In the genomic region with DNA sequence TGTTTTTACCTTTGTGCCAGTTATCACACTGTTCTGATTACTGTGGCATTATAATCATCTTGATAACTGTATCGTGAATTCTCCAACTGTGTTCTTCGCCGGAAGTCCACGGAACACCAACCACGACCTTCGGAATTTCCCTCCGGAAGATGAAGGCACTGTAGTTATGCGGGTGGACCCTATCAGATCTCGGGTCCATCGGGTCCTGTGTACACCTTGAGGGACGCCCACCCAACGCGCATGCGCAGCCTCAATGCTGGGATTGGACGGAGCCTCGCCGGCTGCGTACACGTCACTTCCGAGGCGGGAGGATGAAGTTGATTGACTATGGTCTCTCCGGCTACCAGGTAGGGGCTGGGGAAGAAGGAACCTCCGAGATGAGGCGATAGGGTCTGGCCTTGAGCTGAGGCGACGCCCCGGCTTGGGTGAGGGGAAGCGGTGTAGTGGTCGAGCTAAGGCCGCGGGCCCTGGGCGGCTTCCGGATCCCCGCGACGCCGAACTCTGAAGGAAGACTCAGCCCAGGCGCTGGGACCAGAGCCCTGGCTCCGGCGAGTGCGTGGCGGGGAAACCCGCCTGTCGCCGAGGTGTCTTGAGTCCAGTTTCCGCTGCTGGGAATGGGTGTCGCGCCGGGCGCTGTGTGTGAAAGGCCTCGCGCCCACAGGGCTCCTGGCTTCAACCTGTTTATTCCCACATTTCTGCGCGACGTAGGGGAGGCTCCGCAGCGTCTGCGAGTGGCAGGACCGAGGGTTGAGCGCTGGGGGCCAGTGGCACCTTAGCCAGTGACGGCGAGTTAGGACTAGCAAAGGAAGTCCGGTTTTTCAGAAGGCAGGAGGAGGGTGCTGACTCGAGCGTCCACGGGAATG, we compare ENCODE assay signal across 8 cellular contexts. TPM values are rescaled to one million over a fixed set of nuclear protein-coding genes. Genes with fewer than 3 reads are reported as not detected.
DNase-seq lines count a peak whose midpoint lies in the region; ATAC-seq and TF ChIP-seq lines count a peak whose summit lies in the region.

Gene DHRS7B (plus strand): TSS at position 320 of the 863 bp plus-strand sequence. CDS start 8 bp downstream, at position 328.

- ATAC-seq in GM21526 (IDR thresholded peaks at IDR 0.05; ENCODE audit: low FRiP score, unreplicated experiment) (peak; percentile 91), mucosa of descending colon (peak; percentile 98)

- TF ChIP-seq CTCF in epithelial cell of esophagus (IDR thresholded peaks at IDR 0.05; ENCODE audit: insufficient read depth, low read depth, low read length, missing control alignments) (peak; percentile 2), mucosa of descending colon (IDR thresholded peaks at IDR 0.05) (no peak)

- no peaks in the 10 kb centered on the region for H3K9me3 ChIP-seq in mucosa of descending colon

- intact Hi-C loops in mucosa of descending colon (cut with DNase I, micrococcal nuclease), result loop anchor here (10.0 kb wide), 3 partner anchors 88 to 388 kb away; partner anchors contain the start of gene TMEM11 (in 2 of the 2)

- peaks cover 12% of the 10 kb centered on the region for H3K4me1 ChIP-seq in mucosa of descending colon (ENCODE audit: low read depth)

- H3K4me3 ChIP-seq in epithelial cell of esophagus (ENCODE audit: low read length) (peak within 1 kb of the TSS; percentile 94), mucosa of descending colon (peak within 1 kb of the TSS; percentile 74)

- H3K36me3 ChIP-seq in mucosa of descending colon (ENCODE audit: low read depth), result no peaks in the 10 kb centered on the region

- DNase-seq in DMS 273 (lab: John Stamatoyannopoulos, UW; ENCODE audit: unreplicated experiment) (peak; percentile 96), HuH-7.5 (ENCODE audit: low spot score) (peak; percentile 75), OCI-M1 (lab: John Stamatoyannopoulos, UW) (peak; percentile 98), activated T-cell treated with anti-CD3 and anti-CD28 coated beads for 4 hours (peak; percentile 97), epithelial cell of esophagus (ENCODE audit: low read depth) (peak; percentile 97), mucosa of descending colon (peak; percentile 97 to 99 (median 98))
- DNase-seq in stimulated activated CD8-positive, alpha-beta memory T cell treated with anti-CD3 and anti-CD28 coated beads, Interleukin-4, amount 100 ng/mL, for 24 hours (ENCODE audit: low read depth), result peak; percentile 96

RNA-seq across cellular contexts. Expression of gene DHRS7B, which starts in this region (rescaled TPM):
- 10 to 100 TPM; 21.9 to 34.0 (median 30.2) TPM for total RNA-seq in mucosa of descending colon

Comparison
In these comparisons a context has a peak if more than half of its experiments do, and no peak if none do; other contexts are left out.
1. Peak in every context shown above with its lines: DNase-seq, ATAC-seq and H3K4me3 ChIP-seq.